In the genomic region with DNA sequence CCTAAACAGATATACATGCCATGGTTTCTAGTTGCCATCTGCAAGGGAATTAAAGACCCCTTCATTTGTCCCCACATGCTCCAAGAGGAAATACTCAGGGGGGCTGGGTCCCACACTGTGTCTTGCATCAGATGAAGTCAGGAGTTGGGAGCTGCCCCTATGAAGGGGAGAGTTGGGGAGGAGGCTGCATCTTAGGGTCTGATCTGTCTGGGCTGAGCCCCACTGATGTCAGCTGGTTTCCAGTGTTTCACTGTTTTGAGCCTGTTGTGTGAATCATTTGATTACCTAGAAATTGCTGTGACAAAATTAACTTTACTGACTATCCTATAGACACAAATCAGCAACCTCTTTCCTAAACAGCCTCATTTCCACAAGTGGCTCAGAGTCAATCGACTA, we compare ENCODE assay signal across 27 cellular contexts. TPM values are rescaled to one million over a fixed set of nuclear protein-coding genes. Genes with fewer than 3 reads are reported as not detected.
"Had no signal": no experiment of that assay in that cellular context is flagged by ENCODE, and none has a peak within 500 bp of the region (broad histone marks: within the 10 kb centered on the region; RNA-seq: fewer than 3 reads in every experiment).

No MANE protein-coding gene starts in this region.

- H3K27ac Mint-ChIP-seq: activated B cell treated with CpG ODN at 0.5 μM for 24 hours; activated CD8-positive, alpha-beta T cell treated with anti-CD3 and anti-CD28 coated beads for 36 hours; activated naive CD4-positive, alpha-beta T cell treated with anti-CD3 and anti-CD28 coated beads, Interleukin-2, amount 10 ng/mL, durations not matched to agents 7 days and 5 days; activated naive CD4-positive, alpha-beta T cell treated with anti-CD3 and anti-CD28 coated beads, Interleukin-2, amount 50 U/mL, for 72 hours; activated naive CD8-positive, alpha-beta T cell treated with anti-CD3 and anti-CD28 coated beads, Interleukin-2, amount 10 ng/mL, durations not matched to agents 7 days and 5 days; brain; dendritic cell treated with granulocyte-macrophage colony-stimulating factor and Interleukin-4, amounts not matched to agents 40 ng/mL and 50 ng/mL, for 4 days; effector memory CD8-positive, alpha-beta T cell; T-helper 1 cell treated with Interleukin-12 subunit alpha and Interleukin-12 subunit beta and Interleukin-4 antibody, amounts not matched to agents 30 μg/mL and 1 μg/mL, for 36 hours had no signal

- H3K4me1 Mint-ChIP-seq: activated naive CD4-positive, alpha-beta T cell treated with anti-CD3 and anti-CD28 coated beads, Interleukin-2, amount 10 ng/mL, durations not matched to agents 7 days and 5 days; activated naive CD8-positive, alpha-beta T cell treated with anti-CD3 and anti-CD28 coated beads, Interleukin-2, amount 10 ng/mL, durations not matched to agents 7 days and 5 days had no signal

- FAIRE-seq: endometrium, endothelial cell of umbilical vein, frontal cortex had no signal

- DNase-seq: activated B cell treated with CpG ODN at 0.5 μM for 24 hours; activated CD4-positive, alpha-beta T cell treated with anti-CD3 and anti-CD28 coated beads for 48 hours; activated CD4-positive, alpha-beta T cell treated with anti-CD3 and anti-CD28 coated beads, Interleukin-2, amount 50 U/mL, for 1 hour; activated CD4-positive, alpha-beta T cell treated with anti-CD3 and anti-CD28 coated beads, Interleukin-2, amount 50 U/mL, for 48 hours; activated CD8-positive, alpha-beta T cell treated with anti-CD3 and anti-CD28 coated beads for 36 hours; activated gamma-delta T cell; activated naive CD4-positive, alpha-beta T cell; activated naive CD4-positive, alpha-beta T cell treated with anti-CD3 and anti-CD28 coated beads, Interleukin-2, amount 10 ng/mL, durations not matched to agents 7 days and 5 days; activated naive CD8-positive, alpha-beta T cell treated with anti-CD3 and anti-CD28 coated beads, Interleukin-2, amount 10 ng/mL, durations not matched to agents 7 days and 5 days; activated T-cell treated with anti-CD3 and anti-CD28 coated beads, Interleukin-2, amount 50 U/mL, for 48 hours; central memory CD4-positive, alpha-beta T cell; cerebellar nuclear complex; dorsolateral prefrontal cortex; effector CD4-positive, alpha-beta T cell; effector memory CD8-positive, alpha-beta T cell; foreskin fibroblast; hippocampal formation; T1000; WERI-Rb-1 had no signal

- H3K4me3 Mint-ChIP-seq: activated B cell treated with CpG ODN at 0.5 μM for 24 hours; activated CD8-positive, alpha-beta T cell treated with anti-CD3 and anti-CD28 coated beads for 36 hours; activated naive CD4-positive, alpha-beta T cell treated with anti-CD3 and anti-CD28 coated beads, Interleukin-2, amount 10 ng/mL, durations not matched to agents 7 days and 5 days; activated naive CD8-positive, alpha-beta T cell treated with anti-CD3 and anti-CD28 coated beads, Interleukin-2, amount 10 ng/mL, durations not matched to agents 7 days and 5 days; dendritic cell treated with granulocyte-macrophage colony-stimulating factor and Interleukin-4, amounts not matched to agents 40 ng/mL and 50 ng/mL, for 4 days; effector memory CD8-positive, alpha-beta T cell; T-helper 1 cell treated with Interleukin-12 subunit alpha and Interleukin-12 subunit beta and Interleukin-4 antibody, amounts not matched to agents 30 μg/mL and 1 μg/mL, for 36 hours had no signal

- H3K36me3 Mint-ChIP-seq: activated naive CD4-positive, alpha-beta T cell treated with anti-CD3 and anti-CD28 coated beads, Interleukin-2, amount 10 ng/mL, durations not matched to agents 7 days and 5 days; activated naive CD4-positive, alpha-beta T cell treated with anti-CD3 and anti-CD28 coated beads, Interleukin-2, amount 50 U/mL, for 72 hours; activated naive CD8-positive, alpha-beta T cell treated with anti-CD3 and anti-CD28 coated beads, Interleukin-2, amount 10 ng/mL, durations not matched to agents 7 days and 5 days; brain had no signal

- H3K9me3 Mint-ChIP-seq: activated B cell treated with CpG ODN at 0.5 μM for 24 hours; activated CD8-positive, alpha-beta T cell treated with anti-CD3 and anti-CD28 coated beads for 36 hours; activated naive CD4-positive, alpha-beta T cell treated with anti-CD3 and anti-CD28 coated beads, Interleukin-2, amount 10 ng/mL, durations not matched to agents 7 days and 5 days; activated naive CD4-positive, alpha-beta T cell treated with anti-CD3 and anti-CD28 coated beads, Interleukin-2, amount 50 U/mL, for 72 hours; activated naive CD8-positive, alpha-beta T cell treated with anti-CD3 and anti-CD28 coated beads, Interleukin-2, amount 10 ng/mL, durations not matched to agents 7 days and 5 days; dendritic cell treated with granulocyte-macrophage colony-stimulating factor and Interleukin-4, amounts not matched to agents 40 ng/mL and 50 ng/mL, for 4 days; effector memory CD8-positive, alpha-beta T cell; T-helper 1 cell treated with Interleukin-12 subunit alpha and Interleukin-12 subunit beta and Interleukin-4 antibody, amounts not matched to agents 30 μg/mL and 1 μg/mL, for 36 hours had no signal

- ATAC-seq: activated CD4-positive, CD25-positive, alpha-beta regulatory T cell treated with anti-CD3 and anti-CD28 coated beads, Interleukin-2, amount 50 U/mL, for 24 hours; activated CD8-positive, alpha-beta T cell treated with anti-CD3 and anti-CD28 coated beads for 36 hours; activated naive CD4-positive, alpha-beta T cell treated with anti-CD3 and anti-CD28 coated beads, Interleukin-2, amount 50 U/mL, for 72 hours; effector memory CD8-positive, alpha-beta T cell had no signal

RNA-seq across cellular contexts. Expression of a gene that starts 4.9 kb away (rescaled TPM):
- total RNA-seq: activated B cell treated with CpG ODN at 0.5 μM for 24 hours had no signal
